Comparison of ENCODE assay signal across 35 cellular contexts in genomic region chr2:80473069-80473468, GRCh38.
"Had no signal": no experiment of that assay in that cellular context is flagged by ENCODE, and none has a peak within 500 bp of the region (broad histone marks: within the 10 kb centered on the region; RNA-seq: fewer than 3 reads in every experiment).

No MANE protein-coding gene starts in this region.

- H3K9me3 ChIP-seq: ascending aorta had no signal

- DNase-seq: activated B cell treated with CpG ODN at 0.5 μM for 24 hours; activated CD4-positive, alpha-beta memory T cell treated with anti-CD3 and anti-CD28 coated beads for 36 hours; activated CD4-positive, alpha-beta T cell treated with anti-CD3 and anti-CD28 coated beads for 4 hours; activated CD4-positive, alpha-beta T cell treated with anti-CD3 and anti-CD28 coated beads, Interleukin-2, amount 10 ng/mL, durations not matched to agents 24 days and 14 days; activated CD4-positive, alpha-beta T cell treated with anti-CD3 and anti-CD28 coated beads, Interleukin-2, amount 50 U/mL, for 1 hour; activated CD4-positive, alpha-beta T cell treated with anti-CD3 and anti-CD28 coated beads, Interleukin-2, amount 50 U/mL, for 4 hours; activated CD4-positive, CD25-positive, alpha-beta regulatory T cell treated with anti-CD3 and anti-CD28 coated beads, Interleukin-2, amount 50 U/mL, for 72 hours; activated CD8-positive, alpha-beta memory T cell treated with anti-CD3 and anti-CD28 coated beads, Interleukin-2, amount 50 U/mL, for 4 hours; activated CD8-positive, alpha-beta T cell treated with anti-CD3 and anti-CD28 coated beads for 36 hours; activated effector memory CD4-positive, alpha-beta T cell treated with Interleukin-2 at 50 U/mL for 16 hours; activated gamma-delta T cell; activated naive CD4-positive, alpha-beta T cell treated with anti-CD3 and anti-CD28 coated beads, Interleukin-2, amount 10 ng/mL, durations not matched to agents 7 days and 5 days; activated naive CD4-positive, alpha-beta T cell treated with Interleukin-2 at 50 U/mL for 16 hours; activated naive CD8-positive, alpha-beta T cell treated with anti-CD3 and anti-CD28 coated beads, Interleukin-2, amount 10 ng/mL, durations not matched to agents 7 days and 5 days; activated naive CD8-positive, alpha-beta T cell treated with anti-CD3 and anti-CD28 coated beads, Interleukin-2, amount 50 U/mL, for 24 hours; activated T-cell treated with anti-CD3 and anti-CD28 coated beads for 4 hours; activated T-cell treated with anti-CD3 and anti-CD28 coated beads, Interleukin-2, amount 50 U/mL, for 1 hour; activated T-cell treated with anti-CD3 and anti-CD28 coated beads, Interleukin-2, amount 50 U/mL, for 48 hours; caudate nucleus; SW 1271; T-helper 1 cell; T-helper 2 cell; T-helper 9 cell had no signal

- H3K4me1 Mint-ChIP-seq: activated B cell treated with CpG ODN at 0.5 μM for 24 hours; activated CD4-positive, alpha-beta T cell treated with anti-CD3 and anti-CD28 coated beads, Interleukin-2, amount 10 ng/mL, durations not matched to agents 24 days and 14 days; activated naive CD4-positive, alpha-beta T cell treated with anti-CD3 and anti-CD28 coated beads, Interleukin-2, amount 10 ng/mL, durations not matched to agents 7 days and 5 days; activated naive CD4-positive, alpha-beta T cell treated with anti-CD3 and anti-CD28 coated beads, Interleukin-2, amount 50 U/mL, for 24 hours; activated naive CD8-positive, alpha-beta T cell treated with anti-CD3 and anti-CD28 coated beads, Interleukin-2, amount 10 ng/mL, durations not matched to agents 7 days and 5 days; activated naive CD8-positive, alpha-beta T cell treated with anti-CD3 and anti-CD28 coated beads, Interleukin-2, amount 50 U/mL, for 24 hours; central memory CD8-positive, alpha-beta T cell had no signal

- H3K27me3 ChIP-seq: ascending aorta, cardiac muscle cell had no signal

- ATAC-seq: activated CD8-positive, alpha-beta T cell treated with anti-CD3 and anti-CD28 coated beads for 36 hours; activated naive CD8-positive, alpha-beta T cell treated with anti-CD3 and anti-CD28 coated beads, Interleukin-2, amount 50 U/mL, for 24 hours had no signal

- H3K36me3 ChIP-seq: ascending aorta, cardiac muscle cell had no signal

- H3K27ac ChIP-seq: ascending aorta, cardiac muscle cell, VCaP had no signal

- H3K36me3 Mint-ChIP-seq: activated CD4-positive, alpha-beta memory T cell treated with anti-CD3 and anti-CD28 coated beads for 36 hours; activated naive CD4-positive, alpha-beta T cell treated with anti-CD3 and anti-CD28 coated beads, Interleukin-2, amount 10 ng/mL, durations not matched to agents 7 days and 5 days; activated naive CD4-positive, alpha-beta T cell treated with anti-CD3 and anti-CD28 coated beads, Interleukin-2, amount 50 U/mL, for 24 hours; activated naive CD8-positive, alpha-beta T cell; activated naive CD8-positive, alpha-beta T cell treated with anti-CD3 and anti-CD28 coated beads, Interleukin-2, amount 10 ng/mL, durations not matched to agents 7 days and 5 days; brain had no signal

- FAIRE-seq: bronchial epithelial cell, TTC549 had no signal

- H3K4me1 ChIP-seq: ascending aorta had no signal

- H3K4me3 Mint-ChIP-seq: activated B cell treated with CpG ODN at 0.5 μM for 24 hours; activated CD4-positive, alpha-beta memory T cell treated with anti-CD3 and anti-CD28 coated beads for 36 hours; activated CD4-positive, alpha-beta T cell treated with anti-CD3 and anti-CD28 coated beads, Interleukin-2, amount 10 ng/mL, durations not matched to agents 24 days and 14 days; activated CD8-positive, alpha-beta T cell treated with anti-CD3 and anti-CD28 coated beads for 36 hours; activated naive CD4-positive, alpha-beta T cell treated with anti-CD3 and anti-CD28 coated beads, Interleukin-2, amount 10 ng/mL, durations not matched to agents 7 days and 5 days; activated naive CD4-positive, alpha-beta T cell treated with anti-CD3 and anti-CD28 coated beads, Interleukin-2, amount 50 U/mL, for 24 hours; activated naive CD8-positive, alpha-beta T cell; activated naive CD8-positive, alpha-beta T cell treated with anti-CD3 and anti-CD28 coated beads, Interleukin-2, amount 10 ng/mL, durations not matched to agents 7 days and 5 days; activated naive CD8-positive, alpha-beta T cell treated with anti-CD3 and anti-CD28 coated beads, Interleukin-2, amount 50 U/mL, for 24 hours; brain; central memory CD8-positive, alpha-beta T cell; T-helper 1 cell treated with Interleukin-12 subunit alpha and Interleukin-12 subunit beta and Interleukin-4 antibody, amounts not matched to agents 30 μg/mL and 1 μg/mL, for 36 hours; T-helper 2 cell treated with Interferon-gamma antibody and Interleukin-4, amounts not matched to agents 5 μg/mL and 100 μg/mL, for 36 hours had no signal

- H3K27me3 Mint-ChIP-seq: activated B cell treated with CpG ODN at 0.5 μM for 24 hours; activated CD4-positive, alpha-beta memory T cell treated with anti-CD3 and anti-CD28 coated beads for 36 hours; activated CD4-positive, alpha-beta T cell treated with anti-CD3 and anti-CD28 coated beads, Interleukin-2, amount 10 ng/mL, durations not matched to agents 24 days and 14 days; activated CD8-positive, alpha-beta T cell treated with anti-CD3 and anti-CD28 coated beads for 36 hours; activated naive CD4-positive, alpha-beta T cell treated with anti-CD3 and anti-CD28 coated beads, Interleukin-2, amount 10 ng/mL, durations not matched to agents 7 days and 5 days; activated naive CD8-positive, alpha-beta T cell; activated naive CD8-positive, alpha-beta T cell treated with anti-CD3 and anti-CD28 coated beads, Interleukin-2, amount 10 ng/mL, durations not matched to agents 7 days and 5 days; activated naive CD8-positive, alpha-beta T cell treated with anti-CD3 and anti-CD28 coated beads, Interleukin-2, amount 50 U/mL, for 24 hours; central memory CD8-positive, alpha-beta T cell had no signal

- H3K4me3 ChIP-seq: ascending aorta, cardiac muscle cell had no signal

- H3K27ac Mint-ChIP-seq: activated B cell treated with CpG ODN at 0.5 μM for 24 hours; activated CD4-positive, alpha-beta memory T cell treated with anti-CD3 and anti-CD28 coated beads for 36 hours; activated CD4-positive, alpha-beta T cell treated with anti-CD3 and anti-CD28 coated beads, Interleukin-2, amount 10 ng/mL, durations not matched to agents 24 days and 14 days; activated CD8-positive, alpha-beta T cell treated with anti-CD3 and anti-CD28 coated beads for 36 hours; activated naive CD4-positive, alpha-beta T cell treated with anti-CD3 and anti-CD28 coated beads, Interleukin-2, amount 10 ng/mL, durations not matched to agents 7 days and 5 days; activated naive CD4-positive, alpha-beta T cell treated with anti-CD3 and anti-CD28 coated beads, Interleukin-2, amount 50 U/mL, for 24 hours; activated naive CD8-positive, alpha-beta T cell; activated naive CD8-positive, alpha-beta T cell treated with anti-CD3 and anti-CD28 coated beads, Interleukin-2, amount 10 ng/mL, durations not matched to agents 7 days and 5 days; activated naive CD8-positive, alpha-beta T cell treated with anti-CD3 and anti-CD28 coated beads, Interleukin-2, amount 50 U/mL, for 24 hours; activated T-helper 2 cell treated with anti-CD3 and anti-CD28 coated beads, Interferon-gamma antibody, Interleukin-2, Interleukin-4, amounts not matched to agents 10 μg/mL and 5 μg/mL and 100 μg/mL, durations not matched to agents 14 hours and 24 hours and 36 hours; T-helper 1 cell treated with Interleukin-12 subunit alpha and Interleukin-12 subunit beta and Interleukin-4 antibody, amounts not matched to agents 30 μg/mL and 1 μg/mL, for 36 hours; T-helper 2 cell treated with Interferon-gamma antibody and Interleukin-4, amounts not matched to agents 5 μg/mL and 100 μg/mL, for 36 hours had no signal
